Comparison of ENCODE assay signal across 14 cellular contexts in genomic region chr12:11707535-11707934, GRCh38. TPM values are rescaled to one million over a fixed set of nuclear protein-coding genes. Genes with fewer than 3 reads are reported as not detected.
DNase-seq lines count a peak whose midpoint lies in the region; ATAC-seq, FAIRE-seq and TF ChIP-seq lines count a peak whose summit lies in the region.
"Had no signal": no experiment of that assay in that cellular context is flagged by ENCODE, and none has a peak within 500 bp of the region (broad histone marks: within the 10 kb centered on the region; RNA-seq: fewer than 3 reads in every experiment).

No MANE protein-coding gene starts in this region.

- H3K9ac ChIP-seq in liver (ENCODE audit: low read depth in 1 of 2, low read length in 2 of 2) (no peak overlapping the region), HepG2 (ENCODE audit: insufficient read depth, low read depth, low read length) (no peak overlapping the region)

- 25% methylated on average over 7 of the region's 7 CpGs for WGBS in liver
- WGBS in HepG2 (ENCODE audit: low lambda C conversion rate), result 90% methylated on average over 7 of the region's 7 CpGs
- 34% methylated on average over 7 of the region's 7 CpGs for WGBS in esophagus muscularis mucosa

- intact Hi-C loops in HepG2 (cut with micrococcal nuclease; ENCODE audit: unreplicated experiment) (loop anchor here (10.0 kb wide), 1 partner anchor 53 kb away; no protein-coding TSS in a partner anchor), esophagus muscularis mucosa (cut with DNase I) (no loop called here), upper lobe of right lung (cut with DNase I) (no loop called here)

- TF ChIP-seq RAD21 in liver (IDR thresholded peaks at IDR 0.05) (peak in 1 of 2 donors; percentile 33), HepG2 (CRISPR knock-in tag; IDR thresholded peaks at IDR 0.05) (no peak)

- no peak for TF ChIP-seq CTCF in liver (IDR thresholded peaks at IDR 0.05; ENCODE audit: low read depth, low read length, missing input control)
- no peak for TF ChIP-seq CTCF in HepG2 (CRISPR knock-in tag; IDR thresholded peaks at IDR 0.05)
- TF ChIP-seq CTCF in esophagus muscularis mucosa (IDR thresholded peaks at IDR 0.05), result no peak
- TF ChIP-seq CTCF in upper lobe of right lung (IDR thresholded peaks at IDR 0.05), result no peak

- CTCF ChIA-PET in HepG2 (lab: Yijun Ruan, JAX; ENCODE audit: low intra/inter-chr PET ratio, low total read pairs), result no interaction called here

- FAIRE-seq in HepG2 (lab: Jason Lieb, UNC), result no peak

- no peak for ATAC-seq in HepG2
- ATAC-seq in upper lobe of right lung, result peak; percentile 33
- no peak for ATAC-seq in HG03571 (IDR thresholded peaks at IDR 0.05; ENCODE audit: unreplicated experiment)
- no peak for ATAC-seq in GM18505 (IDR thresholded peaks at IDR 0.05; ENCODE audit: unreplicated experiment)

- H3K79me2 ChIP-seq in HepG2 (ENCODE audit: insufficient read depth, low read length), result no peaks in the 10 kb centered on the region

- TF ChIP-seq POLR2A in HepG2 (IDR thresholded peaks at IDR 0.05; ENCODE audit: insufficient read depth in 1 of 2, low read depth in 2 of 2, low read length in 2 of 2) (no peak), esophagus muscularis mucosa (IDR thresholded peaks at IDR 0.05; ENCODE audit: low read depth) (no peak), GM18505 (IDR thresholded peaks at IDR 0.05; ENCODE audit: borderline replicate concordance, extremely low read depth, insufficient read depth, insufficient read length) (no peak)

- H3K4me2 ChIP-seq in HepG2 (ENCODE audit: low read depth, low read length), result no peak overlapping the region

- DNase-seq in HepG2 (ENCODE audit: low spot score) (no peak), esophagus muscularis mucosa (ENCODE audit: extremely low spot score) (no peak), upper lobe of right lung (no peak), T-helper 9 cell (no peak)
- DNase-seq: aorta, endodermal cell, MV-4-11, NCI-H524, occipital lobe, uterus had no signal

- POLR2A ChIA-PET in HepG2 (lab: Yijun Ruan, JAX), result no interaction called here

- H3K27ac ChIP-seq in liver (ENCODE audit: low read depth in 1 of 2, low read length in 2 of 2) (peak overlapping the region in 1 of 2 donors; percentile 60), HepG2 (ENCODE audit: extremely low read length, insufficient read depth, low read length) (no peak overlapping the region), esophagus muscularis mucosa (replicated peaks in 1 of 4) (peak overlapping the region; percentile 68 to 84 (median 82)), muscle layer of duodenum (ENCODE audit: low read length) (peak overlapping the region; percentile 80), upper lobe of right lung (no peak overlapping the region)

- TF ChIP-seq EP300 in HepG2 (IDR thresholded peaks at IDR 0.05; ENCODE audit: low read depth in 2 of 2, low read length in 2 of 2) (no peak), HepG2 (CRISPR knock-in tag; IDR thresholded peaks at IDR 0.05; ENCODE audit: borderline replicate concordance) (no peak), esophagus muscularis mucosa (IDR thresholded peaks at IDR 0.05) (no peak)

- H3K9me3 ChIP-seq in liver (ENCODE audit: control insufficient read depth in 4 of 4, low read length in 3 of 4) (no peaks in the 10 kb centered on the region), HepG2 (ENCODE audit: low read length) (no peaks in the 10 kb centered on the region), esophagus muscularis mucosa (no peaks in the 10 kb centered on the region), muscle layer of duodenum (ENCODE audit: control insufficient read depth in 1 of 2, low read length in 2 of 2) (no peaks in the 10 kb centered on the region), upper lobe of right lung (no peaks in the 10 kb centered on the region)
- H3K9me3 ChIP-seq: uterus had no signal

- H3K36me3 ChIP-seq in liver (ENCODE audit: control insufficient read depth in 4 of 4, insufficient read depth in 3 of 4, low read depth in 1 of 4, low read length in 3 of 4) (no peaks in the 10 kb centered on the region), HepG2 (replicated peaks in 1 of 2; ENCODE audit: control insufficient read depth in 1 of 2, insufficient read depth in 2 of 2, low read length in 2 of 2) (no peaks in the 10 kb centered on the region), esophagus muscularis mucosa (no peaks in the 10 kb centered on the region), muscle layer of duodenum (ENCODE audit: control insufficient read depth in 1 of 2, insufficient read depth in 2 of 2, low read length in 2 of 2) (no peaks in the 10 kb centered on the region), upper lobe of right lung (no peaks in the 10 kb centered on the region)
- H3K36me3 ChIP-seq: uterus had no signal

- in situ Hi-C loops in HepG2 (cut with HindIII; ENCODE audit: extremely low pct_ligation_motif_present, low pct_unique_long_range_greater_than_20kb), result no loop called here

- H3K4me1 ChIP-seq in liver (ENCODE audit: control insufficient read depth in 4 of 4, insufficient read depth in 4 of 4, low read length in 3 of 4), result peaks cover 1 to 44% (median 31%) of the 10 kb centered on the region in 4 donors
- peaks cover 57% of the 10 kb centered on the region for H3K4me1 ChIP-seq in HepG2 (ENCODE audit: insufficient read depth, low read length)
- peaks cover 71 to 86% (median 81%) of the 10 kb centered on the region in 4 donors for H3K4me1 ChIP-seq in esophagus muscularis mucosa
- peaks cover 34 to 48% of the 10 kb centered on the region in 2 donors for H3K4me1 ChIP-seq in muscle layer of duodenum (ENCODE audit: control insufficient read depth in 1 of 2, insufficient read depth in 2 of 2, low read length in 2 of 2)
- peaks cover 26% of the 10 kb centered on the region for H3K4me1 ChIP-seq in upper lobe of right lung
- H3K4me1 ChIP-seq: uterus had no signal

- H2AFZ ChIP-seq in HepG2 (ENCODE audit: low read length), result no peak overlapping the region

- no TSS peak for BruUV-seq in HepG2 (replicated peaks; lab: Mats Ljungman, UMichigan)

- H3K27me3 ChIP-seq in liver (ENCODE audit: control insufficient read depth in 4 of 4, insufficient read depth in 4 of 4, low read length in 3 of 4), result no peaks in the 10 kb centered on the region
- H3K27me3 ChIP-seq in HepG2 (ENCODE audit: control insufficient read depth in 1 of 2, insufficient read depth in 2 of 2, low read length in 2 of 2), result no peaks in the 10 kb centered on the region
- H3K27me3 ChIP-seq in esophagus muscularis mucosa, result no peaks in the 10 kb centered on the region
- no peaks in the 10 kb centered on the region for H3K27me3 ChIP-seq in muscle layer of duodenum (ENCODE audit: low read depth, low read length)
- no peaks in the 10 kb centered on the region for H3K27me3 ChIP-seq in upper lobe of right lung
- H3K27me3 ChIP-seq: uterus had no signal

- H3K4me3 ChIP-seq in liver (ENCODE audit: low read depth in 1 of 3, low read length in 3 of 3) (no peak overlapping the region), HepG2 (replicated peaks in 1 of 3; ENCODE audit: insufficient read depth in 1 of 3, low read depth in 2 of 3, low read length in 3 of 3) (no peak overlapping the region), esophagus muscularis mucosa (peak overlapping the region in 1 of 4 donors; percentile 2), muscle layer of duodenum (ENCODE audit: low read depth in 1 of 2, low read length in 2 of 2) (peak overlapping the region in 1 of 2 donors; percentile 22), upper lobe of right lung (no peak overlapping the region)
- H3K4me3 ChIP-seq: uterus had no signal

- H4K20me1 ChIP-seq in HepG2 (ENCODE audit: insufficient read depth, low read length), result no peaks in the 10 kb centered on the region

TF ChIP-seq in liver, 16 proteins besides CTCF, POLR2A, EP300 and RAD21 (continues in another document):
- no peak for TF ChIP-seq TAF1 (conservative IDR thresholded peaks at IDR 0.05)
- TF ChIP-seq SP1 (IDR thresholded peaks at IDR 0.05), result peak; percentile 30
- TF ChIP-seq GABPA (IDR thresholded peaks at IDR 0.05 in 1 of 2, conservative IDR thresholded peaks at IDR 0.05 in 1 of 2), result no peak
- TF ChIP-seq HNF4A (conservative IDR thresholded peaks at IDR 0.05), result peak; percentile 22 to 44
- peak; percentile 51 for TF ChIP-seq YY1 (IDR thresholded peaks at IDR 0.05)

TF ChIP-seq in HepG2, 621 proteins besides CTCF, POLR2A, EP300 and RAD21 (continues in another document):
- TF ChIP-seq RFX3 (CRISPR knock-in tag; IDR thresholded peaks at IDR 0.05), result no peak

RNA-seq across cellular contexts. Expression of gene ETV6, which starts 58.1 kb away (rescaled TPM):
- total RNA-seq in liver (1 to 10 TPM; 4.4 to 6.2 TPM), HepG2 (2016; rRNA removed; fragmentation: Illumina TruSeq; extraction: Trizol) (2.2 and 2.8 TPM in 2 replicates), esophagus muscularis mucosa (10 to 100 TPM; 22.4 to 29.6 (median 25.3) TPM), upper lobe of right lung (45.0 TPM)
- polyA plus RNA-seq in liver (1 to 10 TPM; 2.0 to 2.6 TPM), HepG2 (2011; rRNA removed) (3.0 and 3.3 TPM in 2 replicates)
- 1.0 and 1.2 TPM in 2 replicates for total RNA-seq in HepG2 (2016; cell fraction: cytosol; rRNA removed; fragmentation: Illumina TruSeq; extraction: Trizol; ENCODE audit: low read depth)
- 1.8 and 2.5 TPM in 2 replicates for total RNA-seq in HepG2 (2016; cell fraction: insoluble cytoplasmic fraction; rRNA removed; fragmentation: Illumina TruSeq; extraction: Trizol)
- total RNA-seq in HepG2 (2016; cell fraction: membrane; rRNA removed; fragmentation: Illumina TruSeq; extraction: Trizol), result 2.9 and 3.4 TPM in 2 replicates
- 3.9 and 4.2 TPM in 2 replicates for total RNA-seq in HepG2 (2016; cell fraction: nucleus; rRNA removed; fragmentation: Illumina TruSeq; extraction: Trizol)
- 1.9 and 2.1 TPM in 2 replicates for polyA plus RNA-seq in HepG2 (2011; cell fraction: cytosol; rRNA removed)
- polyA plus RNA-seq in HepG2 (2011; cell fraction: nucleus; rRNA removed), result 3.5 and 4.3 TPM in 2 replicates
- polyA plus RNA-seq in HepG2 (2012), result 1.8 and 2.6 TPM in 2 replicates
- 1.1 and 1.2 TPM in 2 replicates for polyA plus RNA-seq in HepG2 (2016; cell fraction: cytosol; fragmentation: Illumina TruSeq; extraction: Trizol; ENCODE audit: low read depth)
- 2.7 and 3.6 TPM in 2 replicates for polyA plus RNA-seq in HepG2 (2016; cell fraction: insoluble cytoplasmic fraction; fragmentation: Illumina TruSeq; extraction: Trizol; ENCODE audit: low read depth)
- 2.5 and 3.2 TPM in 2 replicates for polyA plus RNA-seq in HepG2 (2016; cell fraction: membrane; fragmentation: Illumina TruSeq; extraction: Trizol; ENCODE audit: low read depth)
- 4.6 and 5.1 TPM in 2 replicates for polyA plus RNA-seq in HepG2 (2016; cell fraction: nucleus; fragmentation: Illumina TruSeq; extraction: Trizol; ENCODE audit: insufficient read depth, low read depth)
- 7.0 and 9.1 TPM in 2 replicates for polyA minus RNA-seq in HepG2 (2011; rRNA and poly(A)+ RNA removed; ENCODE audit: low replicate concordance)
- 3.4 and 4.0 TPM in 2 replicates for polyA minus RNA-seq in HepG2 (2011; cell fraction: cytosol; rRNA and poly(A)+ RNA removed)
- polyA minus RNA-seq in HepG2 (2011; cell fraction: nucleus; rRNA and poly(A)+ RNA removed), result 8.1 and 12.8 TPM in 2 replicates

Comparison
In these comparisons a context has a peak if more than half of its experiments do, and no peak if none do; other contexts are left out.
1. H3K27ac ChIP-seq: peak in esophagus muscularis mucosa (4 of 4) and muscle layer of duodenum (single experiment); none in HepG2 (single experiment) and upper lobe of right lung (single experiment).